Comparison of ENCODE assay signal across 10 cellular contexts in the genomic region with DNA sequence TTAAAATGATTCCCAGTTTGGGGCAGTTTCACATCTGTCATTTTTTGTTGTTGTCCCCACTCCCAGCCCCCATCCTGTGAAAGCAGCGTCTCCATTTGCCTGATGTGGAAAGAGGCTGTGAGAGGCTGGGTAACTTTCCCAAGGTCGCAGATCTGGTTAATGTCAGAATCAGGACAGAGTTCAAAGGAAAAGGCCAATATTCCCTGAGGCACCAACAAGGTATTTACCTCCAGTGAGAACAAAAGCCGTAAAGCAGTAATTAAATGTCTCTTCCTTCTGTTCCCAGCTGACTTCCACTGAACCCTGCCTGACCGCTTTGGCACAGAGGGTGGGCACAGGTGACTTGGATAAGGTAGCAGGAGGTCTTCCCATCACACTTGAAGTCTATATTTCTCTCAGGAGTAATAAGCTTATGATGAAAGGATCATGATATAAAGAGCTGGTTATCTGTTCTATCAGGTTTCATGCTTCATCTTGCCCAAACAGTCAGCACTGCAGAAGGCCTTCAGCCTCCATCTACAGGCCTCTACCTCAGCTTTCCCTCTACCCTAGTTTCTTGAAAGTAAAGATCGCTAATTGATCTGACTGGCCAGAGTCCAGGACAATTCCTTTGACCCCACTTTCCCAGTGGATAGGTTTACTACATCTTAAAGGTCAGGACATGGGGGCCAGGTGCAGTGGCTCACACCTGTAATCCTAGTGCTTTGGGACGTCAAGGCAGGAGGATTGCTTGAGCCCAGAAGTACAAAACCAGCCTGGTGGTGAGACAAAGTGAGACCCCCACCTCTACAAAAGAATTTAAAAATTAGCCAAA. TPM values are rescaled to one million over a fixed set of nuclear protein-coding genes. Genes with fewer than 3 reads are reported as not detected.
DNase-seq lines count a peak whose midpoint lies in the region; TF ChIP-seq lines count a peak whose summit lies in the region.
"Had no signal": no experiment of that assay in that cellular context is flagged by ENCODE, and none has a peak within 500 bp of the region (broad histone marks: within the 10 kb centered on the region; RNA-seq: fewer than 3 reads in every experiment).

No MANE protein-coding gene starts in this region.

- dilution Hi-C loops in mammary epithelial cell (cut with HindIII; ENCODE audit: low sequenced_read_pairs): loop anchor here (5.0 to 25.0 kb wide), 2 partner anchors 329 to 529 kb away; a partner anchor contains a TSS

- no peaks in the 10 kb centered on the region for H3K79me1 ChIP-seq in mesendoderm (ENCODE audit: low read length)

- DNase-seq in NCI-H345 treated with DMSO at 0.1 percent for 48 hours (lab: John Stamatoyannopoulos, UW; ENCODE audit: unreplicated experiment): peak; percentile 17
- no peak for DNase-seq in NCI-H345 (lab: John Stamatoyannopoulos, UW)
- no peak for DNase-seq in mammary epithelial cell
- peak; percentile 62 for DNase-seq in mesendoderm
- DNase-seq in tibial nerve (ENCODE audit: low spot score in 2 of 2): no peak
- no peak for DNase-seq in activated CD4-positive, alpha-beta T cell treated with anti-CD3 and anti-CD28 coated beads for 4 hours
- DNase-seq in stimulated activated naive CD4-positive, alpha-beta T cell (lab: John Stamatoyannopoulos, UW): no peak
- DNase-seq in SW480 (ENCODE audit: low spot score): no peak
- DNase-seq: activated B cell treated with CpG ODN at 0.5 μM for 24 hours; stimulated activated CD4-positive, alpha-beta T cell treated with anti-CD3 and anti-CD28 coated beads, Interleukin-4, amount 100 ng/mL, for 24 hours had no signal

- no peak overlapping the region for H2AFZ ChIP-seq in mammary epithelial cell (ENCODE audit: low read depth, low read length)

- H4K8ac ChIP-seq in mesendoderm (ENCODE audit: low read depth, low read length): no peak overlapping the region

- no peaks in the 10 kb centered on the region for H4K20me1 ChIP-seq in mammary epithelial cell (ENCODE audit: insufficient read depth, low read length)

- H3K27me3 ChIP-seq in mammary epithelial cell (ENCODE audit: insufficient read depth, low read length) (no peaks in the 10 kb centered on the region), mesendoderm (ENCODE audit: insufficient read depth, low read length, poor library complexity) (no peaks in the 10 kb centered on the region), tibial nerve (no peaks in the 10 kb centered on the region)

- peak overlapping the region; percentile 10 for H3K56ac ChIP-seq in mesendoderm (ENCODE audit: low read length)

- TF ChIP-seq CTCF in mammary epithelial cell (conservative IDR thresholded peaks at IDR 0.05 in 1 of 2, IDR thresholded peaks at IDR 0.05 in 1 of 2; ENCODE audit: extremely low read depth in 1 of 2, insufficient read depth in 1 of 2, low read depth in 1 of 2, low read length in 2 of 2) (no peak), tibial nerve (IDR thresholded peaks at IDR 0.05) (no peak)

- no peak overlapping the region for H2BK15ac ChIP-seq in mesendoderm (replicated peaks; ENCODE audit: low read depth)

- H3K4me1 ChIP-seq in mammary epithelial cell (ENCODE audit: insufficient read depth, low read length) (peaks cover 79% of the 10 kb centered on the region), mesendoderm (ENCODE audit: control insufficient read depth, low read depth, low read length) (peaks cover 15% of the 10 kb centered on the region), tibial nerve (peaks cover 0 to 72% (median 44%) of the 10 kb centered on the region in 4 donors)

- H2AK5ac ChIP-seq in mesendoderm (ENCODE audit: low read length): no peak overlapping the region

- no peak overlapping the region for H3K4ac ChIP-seq in mesendoderm (ENCODE audit: low read depth, low read length)

- CTCF ChIA-PET in mammary epithelial cell (lab: Charles Lee; ENCODE audit: low non-redundant PET): interaction anchor here (0.5 to 2.0 kb wide), 2 partner anchors 51 to 329 kb away, joined by 4 to 7 read pairs; no protein-coding TSS in a partner anchor

- in situ Hi-C loops in mammary epithelial cell (cut with MboI; ENCODE audit: low sequenced_read_pairs in 2 of 2): loop anchor here (25.0 kb wide), 2 partner anchors 529 to 729 kb away; a partner anchor contains a TSS

- TF ChIP-seq POLR2A in tibial nerve (IDR thresholded peaks at IDR 0.05): no peak

- peak overlapping the region; percentile 47 for H3K4me2 ChIP-seq in mammary epithelial cell (ENCODE audit: insufficient read depth, low read depth, low read length)
- H3K4me2 ChIP-seq in mesendoderm (ENCODE audit: low read length): no peak overlapping the region

- H3K18ac ChIP-seq in mesendoderm (ENCODE audit: low read length): no peak overlapping the region

- TSS peak; percentile 39 for BruUV-seq in mammary epithelial cell (replicated peaks; lab: Mats Ljungman, UMichigan)

- H3K23ac ChIP-seq in mesendoderm (ENCODE audit: low read length): no peak overlapping the region

- H3K36me3 ChIP-seq in mammary epithelial cell (ENCODE audit: insufficient read depth, low read length): no peaks in the 10 kb centered on the region
- H3K36me3 ChIP-seq in mesendoderm (ENCODE audit: control insufficient read depth, insufficient read depth, low read length): no peaks in the 10 kb centered on the region
- H3K36me3 ChIP-seq in tibial nerve: no peaks in the 10 kb centered on the region

- H2BK5ac ChIP-seq in mesendoderm (ENCODE audit: low read length): no peak overlapping the region

- H3K9ac ChIP-seq in mammary epithelial cell (ENCODE audit: insufficient read depth, low read length) (peak overlapping the region; percentile 76), mesendoderm (ENCODE audit: low read length) (no peak overlapping the region)

- no peak overlapping the region for H2BK120ac ChIP-seq in mesendoderm (ENCODE audit: low read depth, low read length)

- no peaks in the 10 kb centered on the region for H3K79me2 ChIP-seq in mammary epithelial cell (ENCODE audit: insufficient read depth, low read length)
- no peaks in the 10 kb centered on the region for H3K79me2 ChIP-seq in mesendoderm (ENCODE audit: control insufficient read depth, insufficient read depth, low read length)

- H3K4me3 ChIP-seq in mammary epithelial cell (replicated peaks in 1 of 3; ENCODE audit: insufficient read depth in 1 of 3, low read depth in 2 of 3, low read length in 3 of 3) (no peak overlapping the region), mesendoderm (ENCODE audit: low read length) (no peak overlapping the region), tibial nerve (peak overlapping the region in 1 of 4 donors; percentile 23)

- 13% methylated on average over 6 of the region's 6 CpGs for WGBS in mammary epithelial cell (ENCODE audit: low coverage, missing lambda C conversion rate)
- WGBS in mesendoderm (ENCODE audit: extremely low coverage, insufficient coverage, low lambda C conversion rate): no CpG with 5 or more reads among the region's 6 CpGs
- WGBS in tibial nerve, 2 donors: 53 to 56% methylated on average over 6 of the region's 6 CpGs

- TF ChIP-seq EP300 in tibial nerve (IDR thresholded peaks at IDR 0.05): peak in 1 of 2 donors; percentile 14

- intact Hi-C loops in mammary epithelial cell (cut with micrococcal nuclease): loop anchor here (1.0 to 2.0 kb wide), 3 partner anchors 25 to 54 kb away; a partner anchor contains a TSS

- no peak overlapping the region for H4K5ac ChIP-seq in mesendoderm (ENCODE audit: low read length)

- no peaks in the 10 kb centered on the region for H3K9me3 ChIP-seq in mammary epithelial cell (replicated peaks; ENCODE audit: insufficient read depth, low read length)
- peaks cover 0 to 4% (median 0%) of the 10 kb centered on the region in 4 donors for H3K9me3 ChIP-seq in tibial nerve

- H3K27ac ChIP-seq in mammary epithelial cell (ENCODE audit: insufficient read depth, low read depth, low read length): peak overlapping the region; percentile 98
- H3K27ac ChIP-seq in mesendoderm (ENCODE audit: low read depth, low read length): no peak overlapping the region
- H3K27ac ChIP-seq in tibial nerve: peak overlapping the region; percentile 70 to 96 (median 86)

RNA-seq across cellular contexts. Expression of a gene that starts 9.4 kb away (rescaled TPM):
- total RNA-seq in mammary epithelial cell (1 to 10 TPM in 1 of 2 donors, not detected in 1; 7.6 TPM), tibial nerve (not detected)
- polyA plus RNA-seq in mammary epithelial cell: 0.08 TPM
- not detected for polyA minus RNA-seq in mammary epithelial cell
- not detected for polyA plus RNA-seq in mesendoderm (2013, experiment 1 of 2)
- 0.08 TPM for polyA plus RNA-seq in mesendoderm (2013, experiment 2 of 2)

RNA-seq across cellular contexts. Expression of a gene that starts 45.0 kb away (rescaled TPM):
- total RNA-seq in mammary epithelial cell (1,000 to 10,000 TPM; 1,038 to 1,326 TPM), tibial nerve (100 to 1,000 TPM; 190 to 448 (median 302) TPM)
- 1,397 TPM for polyA plus RNA-seq in mammary epithelial cell
- polyA minus RNA-seq in mammary epithelial cell: 796 TPM
- 39.5 TPM for polyA plus RNA-seq in mesendoderm (2013, experiment 1 of 2)
- polyA plus RNA-seq in mesendoderm (2013, experiment 2 of 2): 40.7 TPM

Comparison
In these comparisons a context has a peak if more than half of its experiments do, and no peak if none do; other contexts are left out.
1. DNase-seq: peak in NCI-H345 treated with DMSO at 0.1 percent for 48 hours (single experiment) and mesendoderm (single experiment); none in NCI-H345 (single experiment), mammary epithelial cell (single experiment), tibial nerve (0 of 2), activated CD4-positive, alpha-beta T cell treated with anti-CD3 and anti-CD28 coated beads for 4 hours (0 of 2), stimulated activated naive CD4-positive, alpha-beta T cell (0 of 6) and SW480 (single experiment).